ENCODE assay signal across 1 cellular context in the genomic region with DNA sequence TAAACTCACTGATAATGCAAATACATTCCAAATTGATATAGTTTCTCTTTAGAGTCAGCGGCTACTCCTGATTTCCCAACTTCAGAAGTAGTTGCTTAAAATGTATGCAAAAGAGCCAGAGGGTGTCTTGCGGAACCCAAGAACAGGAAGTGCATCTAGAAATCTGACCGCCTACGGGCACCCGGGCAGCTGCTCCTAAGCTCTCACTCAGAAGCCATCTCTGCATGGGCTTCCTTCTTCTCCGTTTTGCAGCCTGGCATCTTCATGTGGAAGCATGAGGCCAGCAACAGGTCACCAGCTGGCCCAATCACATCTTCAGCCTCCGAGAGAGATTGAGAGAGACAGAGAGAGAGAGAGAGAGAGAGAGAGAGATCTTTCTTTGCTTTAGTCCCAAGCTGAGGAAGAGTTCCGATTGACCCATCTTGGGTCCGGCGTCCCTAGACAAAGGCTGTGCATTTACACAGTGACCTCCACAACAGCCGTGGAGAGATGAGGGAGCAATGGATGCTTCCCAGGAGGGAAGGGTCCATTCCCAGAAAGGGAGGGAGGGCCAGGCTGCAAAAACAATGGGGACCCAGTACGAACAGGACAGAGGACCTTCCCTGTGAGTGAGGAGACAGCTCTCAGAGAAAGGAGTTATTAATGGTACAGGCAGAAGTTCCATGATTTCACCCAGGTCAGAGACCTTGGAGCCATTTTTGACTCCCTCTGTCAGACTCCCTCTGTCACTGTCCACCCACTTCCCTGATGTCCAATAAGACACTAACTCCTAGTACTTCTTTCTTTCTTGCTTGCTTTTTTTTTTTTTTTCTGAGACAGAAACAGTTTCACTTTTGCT.
A peak's percentile ranks its signal among the peaks of the same experiment; 100 is the strongest.
TF ChIP-seq lines count a peak whose summit lies in the region.

No MANE protein-coding gene starts in this region.

TF ChIP-seq in K562, 482 proteins besides CTCF, POLR2A, EP300 and RAD21 (continued from another document and continues in another):
- TF ChIP-seq, protein P1, sequence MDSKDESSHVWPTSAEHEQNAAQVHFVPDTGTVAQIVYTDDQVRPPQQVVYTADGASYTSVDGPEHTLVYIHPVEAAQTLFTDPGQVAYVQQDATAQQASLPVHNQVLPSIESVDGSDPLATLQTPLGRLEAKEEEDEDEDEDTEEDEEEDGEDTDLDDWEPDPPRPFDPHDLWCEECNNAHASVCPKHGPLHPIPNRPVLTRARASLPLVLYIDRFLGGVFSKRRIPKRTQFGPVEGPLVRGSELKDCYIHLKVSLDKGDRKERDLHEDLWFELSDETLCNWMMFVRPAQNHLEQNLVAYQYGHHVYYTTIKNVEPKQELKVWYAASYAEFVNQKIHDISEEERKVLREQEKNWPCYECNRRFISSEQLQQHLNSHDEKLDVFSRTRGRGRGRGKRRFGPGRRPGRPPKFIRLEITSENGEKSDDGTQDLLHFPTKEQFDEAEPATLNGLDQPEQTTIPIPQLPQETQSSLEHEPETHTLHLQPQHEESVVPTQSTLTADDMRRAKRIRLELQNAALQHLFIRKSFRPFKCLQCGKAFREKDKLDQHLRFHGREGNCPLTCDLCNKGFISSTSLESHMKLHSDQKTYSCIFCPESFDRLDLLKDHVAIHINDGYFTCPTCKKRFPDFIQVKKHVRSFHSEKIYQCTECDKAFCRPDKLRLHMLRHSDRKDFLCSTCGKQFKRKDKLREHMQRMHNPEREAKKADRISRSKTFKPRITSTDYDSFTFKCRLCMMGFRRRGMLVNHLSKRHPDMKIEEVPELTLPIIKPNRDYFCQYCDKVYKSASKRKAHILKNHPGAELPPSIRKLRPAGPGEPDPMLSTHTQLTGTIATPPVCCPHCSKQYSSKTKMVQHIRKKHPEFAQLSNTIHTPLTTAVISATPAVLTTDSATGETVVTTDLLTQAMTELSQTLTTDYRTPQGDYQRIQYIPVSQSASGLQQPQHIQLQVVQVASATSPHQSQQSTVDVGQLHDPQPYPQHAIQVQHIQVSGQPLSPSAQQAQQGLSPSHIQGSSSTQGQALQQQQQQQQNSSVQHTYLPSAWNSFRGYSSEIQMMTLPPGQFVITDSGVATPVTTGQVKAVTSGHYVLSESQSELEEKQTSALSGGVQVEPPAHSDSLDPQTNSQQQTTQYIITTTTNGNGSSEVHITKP (IDR thresholded peaks at IDR 0.05; ENCODE audit: partially characterized antibody), result peak; percentile 97
- TF ChIP-seq PCBP2 (IDR thresholded peaks at IDR 0.05; ENCODE audit: low read depth, low read length, poor library complexity, severe bottlenecking), result no peak
- no peak for TF ChIP-seq ATF1 (CRISPR knock-in tag; IDR thresholded peaks at IDR 0.05)
- TF ChIP-seq ATF1 (tag; IDR thresholded peaks at IDR 0.05), result peak; percentile 10; the same call in 1 of the 2 replicates
- TF ChIP-seq FOXA1 (IDR thresholded peaks at IDR 0.05; ENCODE audit: borderline replicate concordance), result no peak
- TF ChIP-seq, protein P2, sequence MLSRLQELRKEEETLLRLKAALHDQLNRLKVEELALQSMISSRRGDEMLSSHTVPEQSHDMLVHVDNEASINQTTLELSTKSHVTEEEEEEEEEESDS (CRISPR knock-in tag; IDR thresholded peaks at IDR 0.05), result no peak
- TF ChIP-seq, protein P3, sequence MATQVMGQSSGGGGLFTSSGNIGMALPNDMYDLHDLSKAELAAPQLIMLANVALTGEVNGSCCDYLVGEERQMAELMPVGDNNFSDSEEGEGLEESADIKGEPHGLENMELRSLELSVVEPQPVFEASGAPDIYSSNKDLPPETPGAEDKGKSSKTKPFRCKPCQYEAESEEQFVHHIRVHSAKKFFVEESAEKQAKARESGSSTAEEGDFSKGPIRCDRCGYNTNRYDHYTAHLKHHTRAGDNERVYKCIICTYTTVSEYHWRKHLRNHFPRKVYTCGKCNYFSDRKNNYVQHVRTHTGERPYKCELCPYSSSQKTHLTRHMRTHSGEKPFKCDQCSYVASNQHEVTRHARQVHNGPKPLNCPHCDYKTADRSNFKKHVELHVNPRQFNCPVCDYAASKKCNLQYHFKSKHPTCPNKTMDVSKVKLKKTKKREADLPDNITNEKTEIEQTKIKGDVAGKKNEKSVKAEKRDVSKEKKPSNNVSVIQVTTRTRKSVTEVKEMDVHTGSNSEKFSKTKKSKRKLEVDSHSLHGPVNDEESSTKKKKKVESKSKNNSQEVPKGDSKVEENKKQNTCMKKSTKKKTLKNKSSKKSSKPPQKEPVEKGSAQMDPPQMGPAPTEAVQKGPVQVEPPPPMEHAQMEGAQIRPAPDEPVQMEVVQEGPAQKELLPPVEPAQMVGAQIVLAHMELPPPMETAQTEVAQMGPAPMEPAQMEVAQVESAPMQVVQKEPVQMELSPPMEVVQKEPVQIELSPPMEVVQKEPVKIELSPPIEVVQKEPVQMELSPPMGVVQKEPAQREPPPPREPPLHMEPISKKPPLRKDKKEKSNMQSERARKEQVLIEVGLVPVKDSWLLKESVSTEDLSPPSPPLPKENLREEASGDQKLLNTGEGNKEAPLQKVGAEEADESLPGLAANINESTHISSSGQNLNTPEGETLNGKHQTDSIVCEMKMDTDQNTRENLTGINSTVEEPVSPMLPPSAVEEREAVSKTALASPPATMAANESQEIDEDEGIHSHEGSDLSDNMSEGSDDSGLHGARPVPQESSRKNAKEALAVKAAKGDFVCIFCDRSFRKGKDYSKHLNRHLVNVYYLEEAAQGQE (CRISPR knock-in tag; IDR thresholded peaks at IDR 0.05; ENCODE audit: low read depth), result 0 out of 2 replicates have a peak, but pooled peaks have one; percentile 45
- TF ChIP-seq NBN (IDR thresholded peaks at IDR 0.05; ENCODE audit: low read depth), result peak; percentile 36; the same call in 1 of the 2 replicates
- peak; percentile 49 for TF ChIP-seq DIDO1 (tag; IDR thresholded peaks at IDR 0.05; ENCODE audit: low read depth)
- TF ChIP-seq, protein P4, sequence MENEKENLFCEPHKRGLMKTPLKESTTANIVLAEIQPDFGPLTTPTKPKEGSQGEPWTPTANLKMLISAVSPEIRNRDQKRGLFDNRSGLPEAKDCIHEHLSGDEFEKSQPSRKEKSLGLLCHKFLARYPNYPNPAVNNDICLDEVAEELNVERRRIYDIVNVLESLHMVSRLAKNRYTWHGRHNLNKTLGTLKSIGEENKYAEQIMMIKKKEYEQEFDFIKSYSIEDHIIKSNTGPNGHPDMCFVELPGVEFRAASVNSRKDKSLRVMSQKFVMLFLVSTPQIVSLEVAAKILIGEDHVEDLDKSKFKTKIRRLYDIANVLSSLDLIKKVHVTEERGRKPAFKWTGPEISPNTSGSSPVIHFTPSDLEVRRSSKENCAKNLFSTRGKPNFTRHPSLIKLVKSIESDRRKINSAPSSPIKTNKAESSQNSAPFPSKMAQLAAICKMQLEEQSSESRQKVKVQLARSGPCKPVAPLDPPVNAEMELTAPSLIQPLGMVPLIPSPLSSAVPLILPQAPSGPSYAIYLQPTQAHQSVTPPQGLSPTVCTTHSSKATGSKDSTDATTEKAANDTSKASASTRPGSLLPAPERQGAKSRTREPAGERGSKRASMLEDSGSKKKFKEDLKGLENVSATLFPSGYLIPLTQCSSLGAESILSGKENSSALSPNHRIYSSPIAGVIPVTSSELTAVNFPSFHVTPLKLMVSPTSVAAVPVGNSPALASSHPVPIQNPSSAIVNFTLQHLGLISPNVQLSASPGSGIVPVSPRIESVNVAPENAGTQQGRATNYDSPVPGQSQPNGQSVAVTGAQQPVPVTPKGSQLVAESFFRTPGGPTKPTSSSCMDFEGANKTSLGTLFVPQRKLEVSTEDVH (IDR thresholded peaks at IDR 0.05; ENCODE audit: low read depth, partially characterized antibody), result peak; percentile 56
- peak; percentile 63; the same call in 1 of the 2 replicates for TF ChIP-seq MYNN (IDR thresholded peaks at IDR 0.05)
- no peak for TF ChIP-seq MYNN (CRISPR knock-in tag; IDR thresholded peaks at IDR 0.05)
- TF ChIP-seq PHTF2 (CRISPR knock-in tag; IDR thresholded peaks at IDR 0.05), result no peak
- TF ChIP-seq, protein P5, sequence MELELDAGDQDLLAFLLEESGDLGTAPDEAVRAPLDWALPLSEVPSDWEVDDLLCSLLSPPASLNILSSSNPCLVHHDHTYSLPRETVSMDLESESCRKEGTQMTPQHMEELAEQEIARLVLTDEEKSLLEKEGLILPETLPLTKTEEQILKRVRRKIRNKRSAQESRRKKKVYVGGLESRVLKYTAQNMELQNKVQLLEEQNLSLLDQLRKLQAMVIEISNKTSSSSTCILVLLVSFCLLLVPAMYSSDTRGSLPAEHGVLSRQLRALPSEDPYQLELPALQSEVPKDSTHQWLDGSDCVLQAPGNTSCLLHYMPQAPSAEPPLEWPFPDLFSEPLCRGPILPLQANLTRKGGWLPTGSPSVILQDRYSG (tag; conservative IDR thresholded peaks at IDR 0.05; ENCODE audit: low read depth), result 0 out of 2 replicates have a peak, but pooled peaks have one; percentile 11
- TF ChIP-seq, protein P6, sequence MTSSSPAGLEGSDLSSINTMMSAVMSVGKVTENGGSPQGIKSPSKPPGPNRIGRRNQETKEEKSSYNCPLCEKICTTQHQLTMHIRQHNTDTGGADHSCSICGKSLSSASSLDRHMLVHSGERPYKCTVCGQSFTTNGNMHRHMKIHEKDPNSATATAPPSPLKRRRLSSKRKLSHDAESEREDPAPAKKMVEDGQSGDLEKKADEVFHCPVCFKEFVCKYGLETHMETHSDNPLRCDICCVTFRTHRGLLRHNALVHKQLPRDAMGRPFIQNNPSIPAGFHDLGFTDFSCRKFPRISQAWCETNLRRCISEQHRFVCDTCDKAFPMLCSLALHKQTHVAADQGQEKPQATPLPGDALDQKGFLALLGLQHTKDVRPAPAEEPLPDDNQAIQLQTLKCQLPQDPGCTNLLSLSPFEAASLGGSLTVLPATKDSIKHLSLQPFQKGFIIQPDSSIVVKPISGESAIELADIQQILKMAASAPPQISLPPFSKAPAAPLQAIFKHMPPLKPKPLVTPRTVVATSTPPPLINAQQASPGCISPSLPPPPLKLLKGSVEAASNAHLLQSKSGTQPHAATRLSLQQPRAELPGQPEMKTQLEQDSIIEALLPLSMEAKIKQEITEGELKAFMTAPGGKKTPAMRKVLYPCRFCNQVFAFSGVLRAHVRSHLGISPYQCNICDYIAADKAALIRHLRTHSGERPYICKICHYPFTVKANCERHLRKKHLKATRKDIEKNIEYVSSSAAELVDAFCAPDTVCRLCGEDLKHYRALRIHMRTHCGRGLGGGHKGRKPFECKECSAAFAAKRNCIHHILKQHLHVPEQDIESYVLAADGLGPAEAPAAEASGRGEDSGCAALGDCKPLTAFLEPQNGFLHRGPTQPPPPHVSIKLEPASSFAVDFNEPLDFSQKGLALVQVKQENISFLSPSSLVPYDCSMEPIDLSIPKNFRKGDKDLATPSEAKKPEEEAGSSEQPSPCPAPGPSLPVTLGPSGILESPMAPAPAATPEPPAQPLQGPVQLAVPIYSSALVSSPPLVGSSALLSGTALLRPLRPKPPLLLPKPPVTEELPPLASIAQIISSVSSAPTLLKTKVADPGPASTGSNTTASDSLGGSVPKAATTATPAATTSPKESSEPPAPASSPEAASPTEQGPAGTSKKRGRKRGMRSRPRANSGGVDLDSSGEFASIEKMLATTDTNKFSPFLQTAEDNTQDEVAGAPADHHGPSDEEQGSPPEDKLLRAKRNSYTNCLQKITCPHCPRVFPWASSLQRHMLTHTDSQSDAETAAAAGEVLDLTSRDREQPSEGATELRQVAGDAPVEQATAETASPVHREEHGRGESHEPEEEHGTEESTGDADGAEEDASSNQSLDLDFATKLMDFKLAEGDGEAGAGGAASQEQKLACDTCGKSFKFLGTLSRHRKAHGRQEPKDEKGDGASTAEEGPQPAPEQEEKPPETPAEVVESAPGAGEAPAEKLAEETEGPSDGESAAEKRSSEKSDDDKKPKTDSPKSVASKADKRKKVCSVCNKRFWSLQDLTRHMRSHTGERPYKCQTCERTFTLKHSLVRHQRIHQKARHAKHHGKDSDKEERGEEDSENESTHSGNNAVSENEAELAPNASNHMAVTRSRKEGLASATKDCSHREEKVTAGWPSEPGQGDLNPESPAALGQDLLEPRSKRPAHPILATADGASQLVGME (CRISPR knock-in tag; IDR thresholded peaks at IDR 0.05), result peak; percentile 68; the same call in 1 of the 2 replicates
- TF ChIP-seq CXXC5 (CRISPR knock-in tag; IDR thresholded peaks at IDR 0.05), result peak; percentile 38
- TF ChIP-seq, protein P7, sequence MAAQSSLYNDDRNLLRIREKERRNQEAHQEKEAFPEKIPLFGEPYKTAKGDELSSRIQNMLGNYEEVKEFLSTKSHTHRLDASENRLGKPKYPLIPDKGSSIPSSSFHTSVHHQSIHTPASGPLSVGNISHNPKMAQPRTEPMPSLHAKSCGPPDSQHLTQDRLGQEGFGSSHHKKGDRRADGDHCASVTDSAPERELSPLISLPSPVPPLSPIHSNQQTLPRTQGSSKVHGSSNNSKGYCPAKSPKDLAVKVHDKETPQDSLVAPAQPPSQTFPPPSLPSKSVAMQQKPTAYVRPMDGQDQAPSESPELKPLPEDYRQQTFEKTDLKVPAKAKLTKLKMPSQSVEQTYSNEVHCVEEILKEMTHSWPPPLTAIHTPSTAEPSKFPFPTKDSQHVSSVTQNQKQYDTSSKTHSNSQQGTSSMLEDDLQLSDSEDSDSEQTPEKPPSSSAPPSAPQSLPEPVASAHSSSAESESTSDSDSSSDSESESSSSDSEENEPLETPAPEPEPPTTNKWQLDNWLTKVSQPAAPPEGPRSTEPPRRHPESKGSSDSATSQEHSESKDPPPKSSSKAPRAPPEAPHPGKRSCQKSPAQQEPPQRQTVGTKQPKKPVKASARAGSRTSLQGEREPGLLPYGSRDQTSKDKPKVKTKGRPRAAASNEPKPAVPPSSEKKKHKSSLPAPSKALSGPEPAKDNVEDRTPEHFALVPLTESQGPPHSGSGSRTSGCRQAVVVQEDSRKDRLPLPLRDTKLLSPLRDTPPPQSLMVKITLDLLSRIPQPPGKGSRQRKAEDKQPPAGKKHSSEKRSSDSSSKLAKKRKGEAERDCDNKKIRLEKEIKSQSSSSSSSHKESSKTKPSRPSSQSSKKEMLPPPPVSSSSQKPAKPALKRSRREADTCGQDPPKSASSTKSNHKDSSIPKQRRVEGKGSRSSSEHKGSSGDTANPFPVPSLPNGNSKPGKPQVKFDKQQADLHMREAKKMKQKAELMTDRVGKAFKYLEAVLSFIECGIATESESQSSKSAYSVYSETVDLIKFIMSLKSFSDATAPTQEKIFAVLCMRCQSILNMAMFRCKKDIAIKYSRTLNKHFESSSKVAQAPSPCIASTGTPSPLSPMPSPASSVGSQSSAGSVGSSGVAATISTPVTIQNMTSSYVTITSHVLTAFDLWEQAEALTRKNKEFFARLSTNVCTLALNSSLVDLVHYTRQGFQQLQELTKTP (IDR thresholded peaks at IDR 0.05; ENCODE audit: low read depth in 1 of 2, partially characterized antibody in 2 of 2), result peak in 1 of 2 experiments; percentile 12
- peak; percentile 12 for TF ChIP-seq ASH1L (IDR thresholded peaks at IDR 0.05; ENCODE audit: borderline replicate concordance, low read depth, partially characterized antibody)
- no peak for TF ChIP-seq ZC3H4 (CRISPR knock-in tag; IDR thresholded peaks at IDR 0.05; ENCODE audit: borderline replicate concordance)
- TF ChIP-seq, protein P8, sequence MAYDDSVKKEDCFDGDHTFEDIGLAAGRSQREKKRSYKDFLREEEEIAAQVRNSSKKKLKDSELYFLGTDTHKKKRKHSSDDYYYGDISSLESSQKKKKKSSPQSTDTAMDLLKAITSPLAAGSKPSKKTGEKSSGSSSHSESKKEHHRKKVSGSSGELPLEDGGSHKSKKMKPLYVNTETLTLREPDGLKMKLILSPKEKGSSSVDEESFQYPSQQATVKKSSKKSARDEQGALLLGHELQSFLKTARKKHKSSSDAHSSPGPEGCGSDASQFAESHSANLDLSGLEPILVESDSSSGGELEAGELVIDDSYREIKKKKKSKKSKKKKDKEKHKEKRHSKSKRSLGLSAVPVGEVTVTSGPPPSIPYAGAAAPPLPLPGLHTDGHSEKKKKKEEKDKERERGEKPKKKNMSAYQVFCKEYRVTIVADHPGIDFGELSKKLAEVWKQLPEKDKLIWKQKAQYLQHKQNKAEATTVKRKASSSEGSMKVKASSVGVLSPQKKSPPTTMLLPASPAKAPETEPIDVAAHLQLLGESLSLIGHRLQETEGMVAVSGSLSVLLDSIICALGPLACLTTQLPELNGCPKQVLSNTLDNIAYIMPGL (CRISPR knock-in tag; IDR thresholded peaks at IDR 0.05), result no peak
- no peak for TF ChIP-seq PPARD (CRISPR knock-in tag; IDR thresholded peaks at IDR 0.05)
- TF ChIP-seq CREM (IDR thresholded peaks at IDR 0.05; ENCODE audit: low read depth), result 0 out of 2 replicates have a peak, but pooled peaks have one; percentile 50
- TF ChIP-seq SMARCA5 (IDR thresholded peaks at IDR 0.05), result no peak
- peak; percentile 75; the same call in 1 of the 2 replicates for TF ChIP-seq ZNF589 (CRISPR knock-in tag; IDR thresholded peaks at IDR 0.05; ENCODE audit: low read depth)
- peak; percentile 86; the same call in 1 of the 2 replicates for TF ChIP-seq OTX1 (CRISPR knock-in tag; IDR thresholded peaks at IDR 0.05)
